Comparison of ENCODE assay signal across 8 cellular contexts in the genomic region with DNA sequence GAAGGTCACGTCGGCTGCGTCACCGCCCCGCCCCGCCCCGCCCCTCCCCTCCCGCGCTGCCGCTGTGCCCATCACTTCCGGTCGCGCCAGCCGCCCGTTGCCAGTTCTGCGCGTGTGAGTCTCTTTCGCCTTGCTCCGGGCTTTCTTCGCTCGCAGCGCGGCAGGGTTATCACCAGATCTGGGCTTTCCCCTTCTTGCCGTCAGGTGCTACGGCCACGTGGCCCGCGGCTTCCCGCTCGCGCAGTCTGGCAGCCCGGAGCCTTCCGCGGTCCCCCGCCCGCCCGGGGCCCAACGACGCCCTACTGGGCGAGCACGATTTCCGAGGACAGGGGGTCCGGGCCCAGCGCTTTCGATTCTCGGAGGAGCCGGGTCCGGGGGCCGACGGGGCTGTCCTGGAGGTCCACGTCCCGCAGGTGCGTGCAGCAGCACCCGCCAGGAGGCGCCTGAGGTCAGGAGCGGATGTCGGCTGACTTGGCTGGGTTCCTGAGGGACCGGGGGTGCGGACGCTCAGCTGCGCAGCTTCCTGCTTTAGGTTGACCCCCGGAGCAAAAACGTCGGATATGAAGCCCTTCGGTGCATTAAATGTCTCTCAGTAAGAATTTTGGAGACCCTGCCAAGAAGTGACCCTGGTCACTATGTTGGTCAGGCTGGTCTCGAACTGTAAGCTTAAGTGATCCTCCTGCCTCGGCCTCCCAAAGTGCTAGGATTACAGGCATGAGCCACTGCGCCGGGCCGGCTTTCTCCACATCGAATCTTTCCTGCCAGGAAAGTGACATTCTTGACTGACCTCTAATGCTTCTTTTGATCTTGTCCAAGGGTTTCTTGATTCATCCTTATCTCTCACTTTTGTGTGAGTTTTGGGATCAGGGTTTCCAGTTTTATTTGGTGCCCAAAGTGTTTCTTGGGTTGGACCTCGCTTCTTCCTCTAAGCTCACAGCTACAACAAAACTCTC. TPM values are rescaled to one million over a fixed set of nuclear protein-coding genes. Genes with fewer than 3 reads are reported as not detected.
A peak's percentile ranks its signal among the peaks of the same experiment; 100 is the strongest.
DNase-seq lines count a peak whose midpoint lies in the region; ATAC-seq and TF ChIP-seq lines count a peak whose summit lies in the region.

A gene with protein sequence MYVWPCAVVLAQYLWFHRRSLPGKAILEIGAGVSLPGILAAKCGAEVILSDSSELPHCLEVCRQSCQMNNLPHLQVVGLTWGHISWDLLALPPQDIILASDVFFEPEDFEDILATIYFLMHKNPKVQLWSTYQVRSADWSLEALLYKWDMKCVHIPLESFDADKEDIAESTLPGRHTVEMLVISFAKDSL (plus strand): TSS at position 74 of the 953 bp plus-strand sequence. CDS start 2,872 bp downstream, outside the sequence.

- no peaks in the 10 kb centered on the region for H3K9me2 ChIP-seq in SU-DHL-6 (replicated peaks; ENCODE audit: insufficient read depth, low read length)

- no peaks in the 10 kb centered on the region for H3K27me3 Mint-ChIP-seq in IgD-negative memory B cell

- peak within 1 kb of the TSS; percentile 72 for H2AFZ ChIP-seq in SU-DHL-6 (ENCODE audit: low read depth, low read length, severe bottlenecking)

- H3K9me3 Mint-ChIP-seq in IgD-negative memory B cell: no peaks in the 10 kb centered on the region

- H3K4me1 Mint-ChIP-seq in IgD-negative memory B cell: peaks cover 20 to 35% (median 31%) of the 10 kb centered on the region in 3 donors

- H3K79me2 ChIP-seq in SU-DHL-6 (ENCODE audit: insufficient read depth, low read length): peaks cover 70% of the 10 kb centered on the region

- H3K27me3 ChIP-seq in SU-DHL-6 (ENCODE audit: low read length): no peaks in the 10 kb centered on the region

- peaks cover 38% of the 10 kb centered on the region for H3F3A ChIP-seq in SU-DHL-6 (ENCODE audit: insufficient read depth)

- peak within 1 kb of the TSS; percentile 99 to 100 (median 99) for H3K27ac Mint-ChIP-seq in IgD-negative memory B cell

- WGBS in adipose tissue, 3 donors: 1 to 2% (median 1%) methylated on average over 59 to 72 of the region's 72 CpGs

- intact Hi-C loops in left ventricle myocardium superior (cut with micrococcal nuclease): no loop called here

- peak; percentile 72 for TF ChIP-seq CTCF in SU-DHL-6 (IDR thresholded peaks at IDR 0.05; ENCODE audit: insufficient read depth, low read length, poor library complexity, severe bottlenecking)

- ATAC-seq in GM21529 (IDR thresholded peaks at IDR 0.05; ENCODE audit: unreplicated experiment) (peak; percentile 43), left ventricle myocardium superior (peak; percentile 66)

- H3K36me3 Mint-ChIP-seq in IgD-negative memory B cell: peaks cover 2% of the 10 kb centered on the region

- H3K36me3 ChIP-seq in SU-DHL-6 (ENCODE audit: low read length): peaks cover 14% of the 10 kb centered on the region

- H3K4me2 ChIP-seq in SU-DHL-6 (ENCODE audit: low read depth, low read length, poor library complexity, severe bottlenecking): peak within 1 kb of the TSS; percentile 99

- no peaks in the 10 kb centered on the region for H4K20me1 ChIP-seq in SU-DHL-6 (ENCODE audit: low read depth, low read length)

- DNase-seq in ELF-1 (ENCODE audit: low read depth, low spot score): peak; percentile 77
- DNase-seq in left ventricle myocardium superior: peak; percentile 92
- DNase-seq in retina: peak; percentile 88
- no peak for DNase-seq in NCI-H1694 (lab: John Stamatoyannopoulos, UW)

- peak within 1 kb of the TSS; percentile 98 to 99 (median 99) for H3K4me3 Mint-ChIP-seq in IgD-negative memory B cell

- H3K9me3 ChIP-seq in SU-DHL-6 (ENCODE audit: insufficient read depth, low read length): no peaks in the 10 kb centered on the region

- H3K27ac ChIP-seq in SU-DHL-6 (ENCODE audit: low read depth, low read length): peak within 1 kb of the TSS; percentile 100
- peak within 1 kb of the TSS; percentile 98 for H3K27ac ChIP-seq in adipose tissue (ENCODE audit: low read depth, low read length)

- H3K4me3 ChIP-seq in SU-DHL-6 (ENCODE audit: insufficient read depth, low read length, poor library complexity, severe bottlenecking): peak within 1 kb of the TSS; percentile 99

- H3K9ac ChIP-seq in SU-DHL-6 (ENCODE audit: low read length): peak within 1 kb of the TSS; percentile 100

RNA-seq across cellular contexts. Expression of the gene that starts here (rescaled TPM):
- polyA plus RNA-seq in IgD-negative memory B cell: 121 TPM
- polyA plus RNA-seq in adipose tissue: 10 to 100 TPM; 30.2 to 33.4 (median 30.9) TPM
- 21.0 TPM for total RNA-seq in left ventricle myocardium superior
